In genomic region chr11:126919147-126919823, GRCh38 we compare ENCODE assay signal across 1 cellular context.
TF ChIP-seq lines count a peak whose summit lies in the region.

No MANE protein-coding gene starts in this region.

TF ChIP-seq in WTC11, 78 proteins besides CTCF, POLR2A, EP300 and RAD21 (continued from another document):
- TF ChIP-seq, protein P1, sequence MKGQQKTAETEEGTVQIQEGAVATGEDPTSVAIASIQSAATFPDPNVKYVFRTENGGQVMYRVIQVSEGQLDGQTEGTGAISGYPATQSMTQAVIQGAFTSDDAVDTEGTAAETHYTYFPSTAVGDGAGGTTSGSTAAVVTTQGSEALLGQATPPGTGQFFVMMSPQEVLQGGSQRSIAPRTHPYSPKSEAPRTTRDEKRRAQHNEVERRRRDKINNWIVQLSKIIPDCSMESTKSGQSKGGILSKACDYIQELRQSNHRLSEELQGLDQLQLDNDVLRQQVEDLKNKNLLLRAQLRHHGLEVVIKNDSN (CRISPR knock-in tag; IDR thresholded peaks at IDR 0.05) = no peak
- no peak for TF ChIP-seq FOXP4 (CRISPR knock-in tag; IDR thresholded peaks at IDR 0.05)
- TF ChIP-seq NR3C1 (CRISPR knock-in tag; conservative IDR thresholded peaks at IDR 0.05; ENCODE audit: low read depth) = no peak
- no peak for TF ChIP-seq ATF6 (CRISPR knock-in tag; IDR thresholded peaks at IDR 0.05)
- no peak for TF ChIP-seq PRRX2 (CRISPR knock-in tag; IDR thresholded peaks at IDR 0.05)
